ENCODE assay signal across 15 cellular contexts in genomic region chr3:31093608-31093990, GRCh38.
A peak's percentile ranks its signal among the peaks of the same experiment; 100 is the strongest.
DNase-seq lines count a peak whose midpoint lies in the region; ATAC-seq and TF ChIP-seq lines count a peak whose summit lies in the region.
"Had no signal": no experiment of that assay in that cellular context is flagged by ENCODE, and none has a peak within 500 bp of the region (broad histone marks: within the 10 kb centered on the region; RNA-seq: fewer than 3 reads in every experiment).

No MANE protein-coding gene starts in this region.

- no peak for TF ChIP-seq POLR2A in right lobe of liver (IDR thresholded peaks at IDR 0.05)

- no peaks in the 10 kb centered on the region for H3K79me2 ChIP-seq in smooth muscle cell (ENCODE audit: low read depth)

- H3K4me1 ChIP-seq in adipocyte (ENCODE audit: control insufficient read depth, insufficient read depth, low read length) (peaks cover 11% of the 10 kb centered on the region), smooth muscle cell (ENCODE audit: low read depth) (peaks cover 3% of the 10 kb centered on the region), right lobe of liver (peaks cover 0 to 6% (median 0%) of the 10 kb centered on the region in 4 donors)
- H3K4me1 ChIP-seq: BE2C had no signal

- DNase-seq in left ventricle myocardium superior (no peak), cardiac septum (ENCODE audit: low spot score) (no peak), adipocyte (ENCODE audit: low read depth) (no peak), smooth muscle cell (lab: John Stamatoyannopoulos, UW; ENCODE audit: unreplicated experiment) (no peak), right lobe of liver (no peak), A172 (ENCODE audit: low spot score) (no peak), islet precursor cell (no peak)
- DNase-seq: BE2C; CD8-positive, alpha-beta T cell; COR-L47; DND-41; GF-D8; H7 had no signal

- H3K4me3 ChIP-seq in adipocyte (ENCODE audit: low read length): peak overlapping the region; percentile 29
- no peak overlapping the region for H3K4me3 ChIP-seq in smooth muscle cell
- no peak overlapping the region for H3K4me3 ChIP-seq in right lobe of liver

- H3K27ac ChIP-seq in smooth muscle cell (ENCODE audit: low read depth) (peak overlapping the region; percentile 39), right lobe of liver (no peak overlapping the region)
- H3K27ac ChIP-seq: C4-2B had no signal

- TF ChIP-seq CTCF in smooth muscle cell (IDR thresholded peaks at IDR 0.05; ENCODE audit: borderline replicate concordance, insufficient read depth, poor library complexity, severe bottlenecking) (no peak), right lobe of liver (IDR thresholded peaks at IDR 0.05) (no peak)

- peaks cover 2% of the 10 kb centered on the region for H3F3A ChIP-seq in smooth muscle cell (ENCODE audit: low read depth)

- 76% methylated on average over 3 of the region's 3 CpGs for WGBS in smooth muscle cell (ENCODE audit: low lambda C conversion rate)
- WGBS in right lobe of liver (ENCODE audit: insufficient coverage, low coverage, low lambda C conversion rate, missing lambda C conversion rate): 62% methylated on average over 2 of the region's 3 CpGs

- H4K20me1 ChIP-seq in smooth muscle cell (ENCODE audit: low read depth): no peaks in the 10 kb centered on the region

- ATAC-seq in left ventricle myocardium superior (peak; percentile 26), esophagus mucosa (peak; percentile 23), right lobe of liver (no peak)
- ATAC-seq: CD8-positive, alpha-beta T cell had no signal

- no peaks in the 10 kb centered on the region for H3K9me3 ChIP-seq in adipocyte (ENCODE audit: control insufficient read depth, low read length)
- H3K9me3 ChIP-seq in smooth muscle cell (replicated peaks; ENCODE audit: low read depth): no peaks in the 10 kb centered on the region
- no peaks in the 10 kb centered on the region for H3K9me3 ChIP-seq in right lobe of liver
- H3K9me3 ChIP-seq: BE2C had no signal

- intact Hi-C loops in left ventricle myocardium superior (cut with micrococcal nuclease): no loop called here
- intact Hi-C loops in cardiac septum (cut with DNase I): no loop called here
- intact Hi-C loops in right lobe of liver (cut with DNase I): no loop called here

- H2AFZ ChIP-seq in smooth muscle cell (ENCODE audit: low read depth): no peak overlapping the region

- H3K36me3 ChIP-seq in adipocyte (ENCODE audit: control insufficient read depth, insufficient read depth, low read length, severe bottlenecking) (no peaks in the 10 kb centered on the region), smooth muscle cell (ENCODE audit: low read depth) (no peaks in the 10 kb centered on the region), right lobe of liver (no peaks in the 10 kb centered on the region)
- H3K36me3 ChIP-seq: BE2C had no signal

- H3K9ac ChIP-seq in adipocyte (ENCODE audit: low read length) (no peak overlapping the region), smooth muscle cell (ENCODE audit: low read depth) (no peak overlapping the region)

- H3K27me3 ChIP-seq in adipocyte (replicated peaks; ENCODE audit: control insufficient read depth, insufficient read depth, low read length) (no peaks in the 10 kb centered on the region), smooth muscle cell (ENCODE audit: low read depth) (no peaks in the 10 kb centered on the region), right lobe of liver (no peaks in the 10 kb centered on the region)
- H3K27me3 ChIP-seq: BE2C had no signal

- H3K4me2 ChIP-seq in smooth muscle cell: peak overlapping the region; percentile 39

Comparison
In these comparisons a context has a peak if more than half of its experiments do, and no peak if none do; other contexts are left out.
1. ATAC-seq: peak in left ventricle myocardium superior (single experiment) and esophagus mucosa (single experiment); none in right lobe of liver (0 of 4).